ENCODE assay signal across 9 cellular contexts in genomic region chr20:32354592-32355416, GRCh38. TPM values are rescaled to one million over a fixed set of nuclear protein-coding genes. Genes with fewer than 3 reads are reported as not detected.
A peak's percentile ranks its signal among the peaks of the same experiment; 100 is the strongest.
DNase-seq lines count a peak whose midpoint lies in the region; ATAC-seq, FAIRE-seq and TF ChIP-seq lines count a peak whose summit lies in the region.
"Had no signal": no experiment of that assay in that cellular context is flagged by ENCODE, and none has a peak within 500 bp of the region (broad histone marks: within the 10 kb centered on the region; RNA-seq: fewer than 3 reads in every experiment).

No MANE protein-coding gene starts in this region.

- H3K4me2 ChIP-seq in astrocyte (ENCODE audit: low read length), result peak overlapping the region; percentile 51
- peak overlapping the region; percentile 34 for H3K4me2 ChIP-seq in skeletal muscle satellite cell (ENCODE audit: low read length)

- H3K79me2 ChIP-seq in astrocyte (ENCODE audit: insufficient read depth, low read length), result peaks cover 11% of the 10 kb centered on the region

- H3K27me3 ChIP-seq in astrocyte (ENCODE audit: insufficient read depth, low read length), result no peaks in the 10 kb centered on the region
- no peaks in the 10 kb centered on the region for H3K27me3 ChIP-seq in skeletal muscle satellite cell (ENCODE audit: control insufficient read depth, insufficient read depth, low read length)

- POLR2A ChIA-PET in activated CD8-positive, alpha-beta T cell treated with anti-CD3 and anti-CD28 coated beads for 36 hours (lab: Charles Lee), result interaction anchor here (0.7 to 3.4 kb wide), 8 partner anchors 10 to 154 kb away, joined by 3 to 11 read pairs (median 4); no protein-coding TSS in a partner anchor
- POLR2A ChIA-PET in activated CD8-positive, alpha-beta T cell treated with anti-CD3 and anti-CD28 coated beads, Interleukin-2, amount 10 ng/mL, durations not matched to agents 7 days and 5 days (lab: Charles Lee), result interaction anchor here (0.9 kb wide), 1 partner anchor 21 kb away, joined by 5 read pairs; no protein-coding TSS in a partner anchor

- H2AFZ ChIP-seq in astrocyte (ENCODE audit: low read depth, low read length), result no peak overlapping the region

- CTCF ChIA-PET in activated CD8-positive, alpha-beta T cell treated with anti-CD3 and anti-CD28 coated beads for 36 hours (lab: Charles Lee), result no interaction called here
- CTCF ChIA-PET in activated CD8-positive, alpha-beta T cell treated with anti-CD3 and anti-CD28 coated beads, Interleukin-2, amount 10 ng/mL, durations not matched to agents 7 days and 5 days (lab: Charles Lee), result interaction anchor here (1.3 kb wide), 1 partner anchor 18 kb away, joined by 4 read pairs; no protein-coding TSS in a partner anchor

- peak overlapping the region; percentile 88 for H3K27ac Mint-ChIP-seq in activated CD8-positive, alpha-beta T cell treated with anti-CD3 and anti-CD28 coated beads for 36 hours
- H3K27ac Mint-ChIP-seq in activated CD8-positive, alpha-beta T cell treated with anti-CD3 and anti-CD28 coated beads, Interleukin-2, amount 10 ng/mL, durations not matched to agents 7 days and 5 days, result no peak overlapping the region
- no peak overlapping the region for H3K27ac Mint-ChIP-seq in astrocyte (ENCODE audit: unreplicated experiment)

- H3K36me3 ChIP-seq in astrocyte (ENCODE audit: insufficient read depth, low read length), result no peaks in the 10 kb centered on the region
- no peaks in the 10 kb centered on the region for H3K36me3 ChIP-seq in skeletal muscle satellite cell (ENCODE audit: insufficient read depth, low read length)

- H3K9ac ChIP-seq in astrocyte (ENCODE audit: low read length) (peak overlapping the region; percentile 14), skeletal muscle satellite cell (ENCODE audit: low read depth, low read length) (no peak overlapping the region)

- peaks cover 8% of the 10 kb centered on the region for H4K20me1 ChIP-seq in astrocyte (ENCODE audit: insufficient read depth, low read length)

- peak overlapping the region; percentile 31 for H3K4me3 Mint-ChIP-seq in activated CD8-positive, alpha-beta T cell treated with anti-CD3 and anti-CD28 coated beads for 36 hours
- H3K4me3 Mint-ChIP-seq in activated CD8-positive, alpha-beta T cell treated with anti-CD3 and anti-CD28 coated beads, Interleukin-2, amount 10 ng/mL, durations not matched to agents 7 days and 5 days, result no peak overlapping the region
- no peak overlapping the region for H3K4me3 Mint-ChIP-seq in astrocyte (ENCODE audit: unreplicated experiment)

- H3K27ac ChIP-seq in astrocyte (ENCODE audit: low read depth, low read length), result peak overlapping the region; percentile 95

- TF ChIP-seq CTCF in activated CD8-positive, alpha-beta T cell treated with anti-CD3 and anti-CD28 coated beads for 36 hours (IDR thresholded peaks at IDR 0.05), result no peak
- no peak for TF ChIP-seq CTCF in astrocyte (IDR thresholded peaks at IDR 0.05; ENCODE audit: insufficient read depth, low read depth, low read length)

- no peaks in the 10 kb centered on the region for H3K27me3 Mint-ChIP-seq in activated CD8-positive, alpha-beta T cell treated with anti-CD3 and anti-CD28 coated beads for 36 hours
- no peaks in the 10 kb centered on the region for H3K27me3 Mint-ChIP-seq in activated CD8-positive, alpha-beta T cell treated with anti-CD3 and anti-CD28 coated beads, Interleukin-2, amount 10 ng/mL, durations not matched to agents 7 days and 5 days (ENCODE audit: low read depth)
- H3K27me3 Mint-ChIP-seq in astrocyte (ENCODE audit: low read depth, unreplicated experiment), result no peaks in the 10 kb centered on the region

- ATAC-seq in activated CD8-positive, alpha-beta T cell treated with anti-CD3 and anti-CD28 coated beads for 36 hours, result no peak
- no peak for ATAC-seq in activated CD8-positive, alpha-beta T cell treated with anti-CD3 and anti-CD28 coated beads, Interleukin-2, amount 10 ng/mL, durations not matched to agents 7 days and 5 days
- ATAC-seq in HG03039 (IDR thresholded peaks at IDR 0.05; ENCODE audit: unreplicated experiment), result no peak
- no peak for ATAC-seq in GM19455 (IDR thresholded peaks at IDR 0.05; ENCODE audit: unreplicated experiment)

- intact Hi-C loops in activated CD8-positive, alpha-beta T cell treated with anti-CD3 and anti-CD28 coated beads for 36 hours (cut with micrococcal nuclease), result no loop called here

- H3K36me3 Mint-ChIP-seq in activated CD8-positive, alpha-beta T cell treated with anti-CD3 and anti-CD28 coated beads for 36 hours (ENCODE audit: low read depth), result peaks cover 7% of the 10 kb centered on the region
- H3K36me3 Mint-ChIP-seq in activated CD8-positive, alpha-beta T cell treated with anti-CD3 and anti-CD28 coated beads, Interleukin-2, amount 10 ng/mL, durations not matched to agents 7 days and 5 days (ENCODE audit: low read depth), result peaks cover 6% of the 10 kb centered on the region
- no peaks in the 10 kb centered on the region for H3K36me3 Mint-ChIP-seq in astrocyte (ENCODE audit: low read depth, unreplicated experiment)

- H3K4me1 ChIP-seq in astrocyte (ENCODE audit: insufficient read depth, low read length), result peaks cover 26% of the 10 kb centered on the region
- peaks cover 40% of the 10 kb centered on the region for H3K4me1 ChIP-seq in skeletal muscle satellite cell (ENCODE audit: control insufficient read depth, insufficient read depth, low read length)

- H3K4me1 Mint-ChIP-seq in activated CD8-positive, alpha-beta T cell treated with anti-CD3 and anti-CD28 coated beads for 36 hours (ENCODE audit: low read depth), result peaks cover 35% of the 10 kb centered on the region
- H3K4me1 Mint-ChIP-seq in activated CD8-positive, alpha-beta T cell treated with anti-CD3 and anti-CD28 coated beads, Interleukin-2, amount 10 ng/mL, durations not matched to agents 7 days and 5 days (ENCODE audit: low read depth), result peaks cover 43% of the 10 kb centered on the region
- H3K4me1 Mint-ChIP-seq in astrocyte (ENCODE audit: low read depth, unreplicated experiment), result peaks cover 16% of the 10 kb centered on the region

- no peaks in the 10 kb centered on the region for H3K9me3 Mint-ChIP-seq in activated CD8-positive, alpha-beta T cell treated with anti-CD3 and anti-CD28 coated beads for 36 hours
- no peaks in the 10 kb centered on the region for H3K9me3 Mint-ChIP-seq in activated CD8-positive, alpha-beta T cell treated with anti-CD3 and anti-CD28 coated beads, Interleukin-2, amount 10 ng/mL, durations not matched to agents 7 days and 5 days (ENCODE audit: insufficient read depth)
- H3K9me3 Mint-ChIP-seq in astrocyte (ENCODE audit: unreplicated experiment), result no peaks in the 10 kb centered on the region

- no peak for FAIRE-seq in astrocyte (lab: Jason Lieb, UNC)

- peak; percentile 48 for DNase-seq in activated CD8-positive, alpha-beta T cell treated with anti-CD3 and anti-CD28 coated beads for 36 hours
- DNase-seq in activated CD8-positive, alpha-beta T cell treated with anti-CD3 and anti-CD28 coated beads, Interleukin-2, amount 10 ng/mL, durations not matched to agents 7 days and 5 days, result no peak
- DNase-seq in HT1080 (ENCODE audit: low read depth), result peak; percentile 70
- peak; percentile 66 for DNase-seq in astrocyte (ENCODE audit: low read depth)
- no peak for DNase-seq in RKO (ENCODE audit: low spot score)
- DNase-seq: cerebellar nuclear complex had no signal

- H3K9me3 ChIP-seq in astrocyte (ENCODE audit: insufficient read depth, low read depth, low read length) (no peaks in the 10 kb centered on the region), skeletal muscle satellite cell (replicated peaks; ENCODE audit: low read length) (no peaks in the 10 kb centered on the region)

- H3K4me3 ChIP-seq in astrocyte (ENCODE audit: insufficient read depth, low read depth, low read length), result no peak overlapping the region
- H3K4me3 ChIP-seq in skeletal muscle satellite cell (ENCODE audit: low read length), result no peak overlapping the region

RNA-seq across cellular contexts. Expression of gene ASXL1, which starts 3.3 kb away (rescaled TPM):
- total RNA-seq in activated CD8-positive, alpha-beta T cell treated with anti-CD3 and anti-CD28 coated beads for 36 hours, result 100 to 1,000 TPM; 129 to 137 TPM
- 10 to 100 TPM; 91.7 to 97.4 TPM for total RNA-seq in activated CD8-positive, alpha-beta T cell treated with anti-CD3 and anti-CD28 coated beads, Interleukin-2, amount 10 ng/mL, durations not matched to agents 7 days and 5 days
- total RNA-seq in HT1080 (2014; rRNA removed; shearing (Covaris generic)), result 31.8 and 38.8 TPM in 2 replicates
- 23.8 and 26.9 TPM in 2 replicates for polyA plus RNA-seq in HT1080 (2015; cell fraction: cytosol; rRNA removed)
- 193 and 221 TPM in 2 replicates for polyA plus RNA-seq in HT1080 (2015; cell fraction: nucleus; rRNA removed)
- 61.1 and 62.4 TPM in 2 replicates for total RNA-seq in astrocyte
- total RNA-seq in skeletal muscle satellite cell (2012; rRNA removed), result 29.9 and 34.5 TPM in 2 replicates

Comparison
In these comparisons a context has a peak if more than half of its experiments do, and no peak if none do; other contexts are left out.
1. DNase-seq: peak in activated CD8-positive, alpha-beta T cell treated with anti-CD3 and anti-CD28 coated beads for 36 hours (single experiment), HT1080 (single experiment) and astrocyte (single experiment); none in activated CD8-positive, alpha-beta T cell treated with anti-CD3 and anti-CD28 coated beads, Interleukin-2, amount 10 ng/mL, durations not matched to agents 7 days and 5 days (single experiment) and RKO (single experiment).